ENCODE assay signal across 8 cellular contexts in genomic region chr11:100855466-100856067, GRCh38.
DNase-seq lines count a peak whose midpoint lies in the region; ATAC-seq and TF ChIP-seq lines count a peak whose summit lies in the region.

No MANE protein-coding gene starts in this region.

- H3K27me3 ChIP-seq in left lung, result no peaks in the 10 kb centered on the region
- no peaks in the 10 kb centered on the region for H3K27me3 ChIP-seq in CD8-positive, alpha-beta memory T cell (ENCODE audit: insufficient read depth, low read length, poor library complexity, severe bottlenecking)

- H3K27ac ChIP-seq in left lung, result no peak overlapping the region
- H3K27ac ChIP-seq in CD8-positive, alpha-beta memory T cell (ENCODE audit: low read depth, low read length), result no peak overlapping the region

- POLR2A ChIA-PET in CD8-positive, alpha-beta memory T cell (lab: Charles Lee), result no interaction called here

- no peak overlapping the region for H3K4me3 ChIP-seq in left lung
- H3K4me3 ChIP-seq in CD8-positive, alpha-beta memory T cell (ENCODE audit: low read length), result no peak overlapping the region

- TF ChIP-seq CTCF in left lung (IDR thresholded peaks at IDR 0.05), result peak; percentile 30 to 55

- CTCF ChIA-PET in CD8-positive, alpha-beta memory T cell (lab: Charles Lee), result no interaction called here

- no peaks in the 10 kb centered on the region for H3K9me3 ChIP-seq in left lung
- no peaks in the 10 kb centered on the region for H3K9me3 ChIP-seq in CD8-positive, alpha-beta memory T cell (ENCODE audit: low read length)

- ATAC-seq in GM21515 (IDR thresholded peaks at IDR 0.05; ENCODE audit: unreplicated experiment), result peak; percentile 72
- peak; percentile 50 for ATAC-seq in left lung
- ATAC-seq in GM19463 (IDR thresholded peaks at IDR 0.05; ENCODE audit: unreplicated experiment), result no peak

- H3K4me1 ChIP-seq in left lung, result no peaks in the 10 kb centered on the region
- H3K4me1 ChIP-seq in CD8-positive, alpha-beta memory T cell (ENCODE audit: insufficient read depth, low read length), result no peaks in the 10 kb centered on the region

- H3K36me3 Mint-ChIP-seq in CD8-positive, alpha-beta memory T cell, result no peaks in the 10 kb centered on the region

- H3K27ac Mint-ChIP-seq in CD8-positive, alpha-beta memory T cell, result no peak overlapping the region

- DNase-seq in Ammon's horn (ENCODE audit: low spot score) (peak; percentile 50), NCI-H2196 treated with DMSO at 0.1 percent for 48 hours (lab: John Stamatoyannopoulos, UW; ENCODE audit: unreplicated experiment) (peak; percentile 7), astrocyte of the hippocampus (ENCODE audit: low read depth, low spot score) (peak; percentile 70), left lung (no peak), NCI-H2227 (lab: John Stamatoyannopoulos, UW; ENCODE audit: unreplicated experiment) (no peak)
- no peak for DNase-seq in CD8-positive, alpha-beta memory T cell

- no peaks in the 10 kb centered on the region for H3K36me3 ChIP-seq in left lung
- H3K36me3 ChIP-seq in CD8-positive, alpha-beta memory T cell (ENCODE audit: insufficient read depth, low read length), result no peaks in the 10 kb centered on the region

- H3K4me3 Mint-ChIP-seq in CD8-positive, alpha-beta memory T cell, result no peak overlapping the region

- no peaks in the 10 kb centered on the region for H3K27me3 Mint-ChIP-seq in CD8-positive, alpha-beta memory T cell

- no peaks in the 10 kb centered on the region for H3K4me1 Mint-ChIP-seq in CD8-positive, alpha-beta memory T cell

- intact Hi-C loops in left lung (cut with DNase I), result loop anchor here in 1 of 2 donors (5.0 kb wide), 1 partner anchor 173 kb away; no protein-coding TSS in a partner anchor

- H3K9me3 Mint-ChIP-seq in CD8-positive, alpha-beta memory T cell, result peaks cover 0 to 4% (median under 1%) of the 10 kb centered on the region in 5 donors

Comparison
In these comparisons a context has a peak if more than half of its experiments do, and no peak if none do; other contexts are left out.
1. DNase-seq: peak in Ammon's horn (single experiment), NCI-H2196 treated with DMSO at 0.1 percent for 48 hours (single experiment) and astrocyte of the hippocampus (single experiment); none in left lung (0 of 2), CD8-positive, alpha-beta memory T cell (0 of 5) and NCI-H2227 (single experiment).